ENCODE assay signal across 10 cellular contexts in the genomic region with DNA sequence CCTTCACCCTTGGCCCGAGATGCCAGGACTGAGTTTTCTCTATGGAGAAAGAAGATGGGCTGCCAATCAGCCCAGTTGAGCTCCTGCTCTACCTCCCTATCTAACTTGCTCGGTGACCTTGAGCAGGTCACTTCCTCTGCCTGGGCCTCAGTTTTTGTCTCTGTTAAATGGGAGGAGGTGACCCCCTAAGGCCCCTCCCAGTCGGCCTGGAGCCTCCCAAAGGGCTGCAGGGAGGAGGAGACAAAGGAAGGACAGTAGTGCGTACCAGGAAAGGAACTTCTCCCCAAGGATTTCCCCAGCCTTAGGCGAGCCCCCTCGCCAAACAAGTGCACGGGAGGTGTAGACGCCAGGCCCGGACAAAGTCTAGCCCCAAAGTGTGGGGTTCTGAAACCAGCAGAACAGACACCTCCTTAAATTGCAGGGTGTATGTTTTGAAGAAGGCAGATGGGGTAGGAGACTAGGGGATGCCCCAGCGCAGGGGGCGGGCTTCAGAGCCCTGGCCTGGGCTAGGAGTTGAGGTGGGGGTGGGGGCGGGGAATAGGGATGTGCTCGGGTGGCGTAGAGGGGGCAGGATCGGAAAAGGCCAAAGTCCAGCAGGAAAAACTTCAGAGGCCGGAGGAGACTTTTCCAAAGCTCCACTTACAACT. TPM values are rescaled to one million over a fixed set of nuclear protein-coding genes. Genes with fewer than 3 reads are reported as not detected.
DNase-seq lines count a peak whose midpoint lies in the region; ATAC-seq and TF ChIP-seq lines count a peak whose summit lies in the region.
"Had no signal": no experiment of that assay in that cellular context is flagged by ENCODE, and none has a peak within 500 bp of the region (broad histone marks: within the 10 kb centered on the region; RNA-seq: fewer than 3 reads in every experiment).

No MANE protein-coding gene starts in this region.

- no peak for ATAC-seq in activated T-cell treated with anti-CD3 and anti-CD28 coated beads, Interleukin-2, amount 50 U/mL, for 4 hours
- no peak for ATAC-seq in lung (ENCODE audit: insufficient read depth, low FRiP score)

- peaks cover 3% of the 10 kb centered on the region for H3K27me3 Mint-ChIP-seq in activated T-cell treated with anti-CD3 and anti-CD28 coated beads, Interleukin-2, amount 50 U/mL, for 4 hours (ENCODE audit: low read depth)

- H3K36me3 ChIP-seq in lung (ENCODE audit: control insufficient read depth in 2 of 2, insufficient read depth in 2 of 2, low read length in 2 of 2) (peaks cover 0 to 5% of the 10 kb centered on the region in 2 donors), thyroid gland (no peaks in the 10 kb centered on the region)

- H3K36me3 Mint-ChIP-seq in activated T-cell treated with anti-CD3 and anti-CD28 coated beads, Interleukin-2, amount 50 U/mL, for 4 hours (ENCODE audit: insufficient read depth), result peaks cover 2% of the 10 kb centered on the region

- H3K9me3 Mint-ChIP-seq in activated T-cell treated with anti-CD3 and anti-CD28 coated beads, Interleukin-2, amount 50 U/mL, for 4 hours, result no peaks in the 10 kb centered on the region

- H3K27me3 ChIP-seq in lung (ENCODE audit: control insufficient read depth, insufficient read depth) (no peaks in the 10 kb centered on the region), thyroid gland (no peaks in the 10 kb centered on the region)

- in situ Hi-C loops in astrocyte of the cerebellum (cut with HindIII; ENCODE audit: low sequenced_read_pairs), result no loop called here

- H3K4me1 ChIP-seq in lung (ENCODE audit: control insufficient read depth in 2 of 2, insufficient read depth in 2 of 2, low read length in 2 of 2) (peaks cover 0 to 6% of the 10 kb centered on the region in 2 donors), thyroid gland (peaks cover 13 to 34% of the 10 kb centered on the region in 2 donors)

- TF ChIP-seq CTCF in astrocyte of the cerebellum (IDR thresholded peaks at IDR 0.05; ENCODE audit: low read depth, low read length, missing control alignments), result no peak
- no peak for TF ChIP-seq CTCF in lung (IDR thresholded peaks at IDR 0.05; ENCODE audit: control extremely low read depth, extremely low read depth)
- TF ChIP-seq CTCF in thyroid gland (IDR thresholded peaks at IDR 0.05), result no peak

- H3K4me1 Mint-ChIP-seq in activated T-cell treated with anti-CD3 and anti-CD28 coated beads, Interleukin-2, amount 50 U/mL, for 4 hours (ENCODE audit: low read depth), result peaks cover 48% of the 10 kb centered on the region

- intact Hi-C loops in thyroid gland (cut with DNase I), result no loop called here

- peak overlapping the region; percentile 50 for H3K4me3 ChIP-seq in astrocyte of the cerebellum (ENCODE audit: low read depth, low read length)
- H3K4me3 ChIP-seq in lung, result peak overlapping the region; percentile 72
- peak overlapping the region; percentile 25 to 58 (median 27) for H3K4me3 ChIP-seq in thyroid gland (replicated peaks in 1 of 3)

- DNase-seq in activated T-cell treated with anti-CD3 and anti-CD28 coated beads, Interleukin-2, amount 50 U/mL, for 4 hours, result no peak
- no peak for DNase-seq in activated T-cell treated with anti-CD3 and anti-CD28 coated beads, Interleukin-2, amount 50 U/mL, for 48 hours
- DNase-seq in astrocyte of the cerebellum (ENCODE audit: low read depth), result no peak
- DNase-seq in lung (ENCODE audit: low spot score), result no peak
- no peak for DNase-seq in thyroid gland
- no peak for DNase-seq in NCI-H2196 treated with DMSO at 0.1 percent for 48 hours (lab: John Stamatoyannopoulos, UW; ENCODE audit: unreplicated experiment)
- no peak for DNase-seq in NCI-H2171 treated with DMSO at 0.1 percent for 48 hours (lab: John Stamatoyannopoulos, UW)
- DNase-seq in SIG-M5 treated with dmso at 0.1 percent for 504 hours (lab: John Stamatoyannopoulos, UW; ENCODE audit: unreplicated experiment), result no peak
- DNase-seq: COR-L47; stimulated activated naive CD4-positive, alpha-beta T cell treated with Interleukin-2 at 50 U/mL for 16 hours had no signal

- H3K27ac ChIP-seq in lung (ENCODE audit: low read depth in 1 of 2, low read length in 1 of 2), result peak overlapping the region in 1 of 2 donors; percentile 90
- H3K27ac ChIP-seq in thyroid gland, result peak overlapping the region; percentile 89 to 98 (median 90)

- H3K4me3 Mint-ChIP-seq in activated T-cell treated with anti-CD3 and anti-CD28 coated beads, Interleukin-2, amount 50 U/mL, for 4 hours, result peak overlapping the region; percentile 75

- WGBS in lung, 2 donors, result 52 to 66% methylated on average over 15 to 16 of the region's 16 CpGs
- WGBS in thyroid gland, 2 donors, result 56 to 65% methylated on average over 15 of the region's 16 CpGs

- no peaks in the 10 kb centered on the region for H3K9me3 ChIP-seq in lung (ENCODE audit: control insufficient read depth in 2 of 2, insufficient read depth in 1 of 2, low read length in 1 of 2)
- no peaks in the 10 kb centered on the region for H3K9me3 ChIP-seq in thyroid gland

- TF ChIP-seq POLR2A in thyroid gland (IDR thresholded peaks at IDR 0.05), result no peak

RNA-seq across cellular contexts. Expression of gene CBX7, which starts 1.0 kb away (rescaled TPM):
- total RNA-seq in activated T-cell treated with anti-CD3 and anti-CD28 coated beads, Interleukin-2, amount 50 U/mL, for 4 hours, result 10 to 100 TPM; 14.2 to 17.6 (median 14.8) TPM
- total RNA-seq in lung (10 to 100 TPM; 18.1 to 22.9 TPM), thyroid gland (10 to 100 TPM; 49.2 to 88.0 (median 61.9) TPM)
- polyA plus RNA-seq in lung, result 10 to 100 TPM; 18.9 to 27.8 TPM

RNA-seq across cellular contexts. Expression of gene APOBEC3H, which starts 54.4 kb away (rescaled TPM):
- total RNA-seq in activated T-cell treated with anti-CD3 and anti-CD28 coated beads, Interleukin-2, amount 50 U/mL, for 4 hours, result under 1 TPM in 2 of 3 donors, not detected in 1; 0.79 to 0.82 TPM
- total RNA-seq in lung (not detected), thyroid gland (under 1 TPM in 1 of 4 donors, not detected in 3; 0.67 TPM)
- polyA plus RNA-seq in lung, result 1 to 10 TPM in 1 of 2 donors, under 1 TPM in 1; 0.57 to 1.2 TPM
